In genomic region chr12:40028296-40028695, GRCh38 we compare ENCODE assay signal across 19 cellular contexts.
DNase-seq lines count a peak whose midpoint lies in the region; ATAC-seq, FAIRE-seq and TF ChIP-seq lines count a peak whose summit lies in the region.
"Had no signal": no experiment of that assay in that cellular context is flagged by ENCODE, and none has a peak within 500 bp of the region (broad histone marks: within the 10 kb centered on the region; RNA-seq: fewer than 3 reads in every experiment).

No MANE protein-coding gene starts in this region.

- TF ChIP-seq EP300 in SK-N-SH (IDR thresholded peaks at IDR 0.05; ENCODE audit: borderline replicate concordance in 1 of 2, low read depth in 1 of 2, low read length in 1 of 2), result no peak

- no peaks in the 10 kb centered on the region for H3K9me2 ChIP-seq in SK-N-SH

- H3K79me2 ChIP-seq in mammary epithelial cell (ENCODE audit: insufficient read depth, low read length) (no peaks in the 10 kb centered on the region), keratinocyte (ENCODE audit: control insufficient read depth, insufficient read depth, low read length) (no peaks in the 10 kb centered on the region), SK-N-SH (ENCODE audit: insufficient read depth) (no peaks in the 10 kb centered on the region)

- WGBS in mammary epithelial cell (ENCODE audit: low coverage, missing lambda C conversion rate), result 14% methylated on average over 5 of the region's 5 CpGs
- 73% methylated on average over 5 of the region's 5 CpGs for WGBS in SK-N-SH (ENCODE audit: low lambda C conversion rate)

- H3K27ac Mint-ChIP-seq in natural killer cell, result no peak overlapping the region
- H3K27ac Mint-ChIP-seq: CD4-positive, alpha-beta T cell had no signal

- dilution Hi-C loops in mammary epithelial cell (cut with HindIII; ENCODE audit: low sequenced_read_pairs), result no loop called here
- dilution Hi-C loops in keratinocyte (cut with MboI; ENCODE audit: extremely low pct_ligation_motif_present, low sequenced_read_pairs), result no loop called here

- H3K4me3 ChIP-seq in mammary epithelial cell (replicated peaks in 1 of 3; ENCODE audit: insufficient read depth in 1 of 3, low read depth in 2 of 3, low read length in 3 of 3) (no peak overlapping the region), keratinocyte (ENCODE audit: control insufficient read depth in 2 of 3, extremely low read depth in 1 of 3, insufficient read depth in 2 of 3, low read depth in 1 of 3, low read length in 3 of 3) (no peak overlapping the region), SK-N-SH (ENCODE audit: low read depth in 2 of 2, low read length in 1 of 2) (no peak overlapping the region)
- H3K4me3 ChIP-seq: A549, GM23248 had no signal

- TF ChIP-seq CTCF in mammary epithelial cell (conservative IDR thresholded peaks at IDR 0.05 in 1 of 2, IDR thresholded peaks at IDR 0.05 in 1 of 2; ENCODE audit: extremely low read depth in 1 of 2, insufficient read depth in 1 of 2, low read depth in 1 of 2, low read length in 2 of 2) (no peak), keratinocyte (optimal IDR thresholded peaks at IDR 0.05 in 1 of 3, IDR thresholded peaks at IDR 0.05 in 1 of 3, conservative IDR thresholded peaks at IDR 0.05 in 1 of 3; ENCODE audit: extremely low read depth in 1 of 3, insufficient read depth in 2 of 3, low read length in 3 of 3) (no peak), natural killer cell (IDR thresholded peaks at IDR 0.05) (no peak), SK-N-SH (IDR thresholded peaks at IDR 0.05) (no peak)

- no peaks in the 10 kb centered on the region for H3K27me3 Mint-ChIP-seq in natural killer cell (ENCODE audit: low read depth in 2 of 2)
- H3K27me3 Mint-ChIP-seq: CD4-positive, alpha-beta T cell had no signal

- no peaks in the 10 kb centered on the region for H3K9me1 ChIP-seq in keratinocyte (ENCODE audit: control insufficient read depth, extremely low read depth, insufficient read depth, low read length)

- H3K36me3 Mint-ChIP-seq in natural killer cell, result no peaks in the 10 kb centered on the region

- H3K9ac ChIP-seq in mammary epithelial cell (ENCODE audit: insufficient read depth, low read length) (no peak overlapping the region), keratinocyte (ENCODE audit: control insufficient read depth, extremely low read depth, insufficient read depth, low read length) (no peak overlapping the region), SK-N-SH (no peak overlapping the region)
- H3K9ac ChIP-seq: GM23248 had no signal

- no peak overlapping the region for H3K4me3 Mint-ChIP-seq in natural killer cell
- H3K4me3 Mint-ChIP-seq: CD4-positive, alpha-beta T cell had no signal

- H3K27me3 ChIP-seq in mammary epithelial cell (ENCODE audit: insufficient read depth, low read length) (no peaks in the 10 kb centered on the region), keratinocyte (ENCODE audit: control insufficient read depth, extremely low read depth, insufficient read depth, low read length) (no peaks in the 10 kb centered on the region), SK-N-SH (ENCODE audit: insufficient read depth) (no peaks in the 10 kb centered on the region)

- ATAC-seq in natural killer cell, result no peak
- ATAC-seq: A549 had no signal

- no TSS peak for BruUV-seq in mammary epithelial cell (replicated peaks; lab: Mats Ljungman, UMichigan)

- H3K36me3 ChIP-seq in mammary epithelial cell (ENCODE audit: insufficient read depth, low read length) (no peaks in the 10 kb centered on the region), keratinocyte (ENCODE audit: control insufficient read depth in 2 of 2, extremely low read depth in 1 of 2, insufficient read depth in 2 of 2, low read length in 2 of 2) (no peaks in the 10 kb centered on the region), SK-N-SH (replicated peaks in 1 of 2; ENCODE audit: control insufficient read depth in 1 of 2, insufficient read depth in 2 of 2, low read length in 1 of 2) (no peaks in the 10 kb centered on the region)

- peak; percentile 17 for DNase-seq in NCI-H1105 treated with DMSO at 0.1 percent for 48 hours (lab: John Stamatoyannopoulos, UW)
- no peak for DNase-seq in NCI-H1105 (lab: John Stamatoyannopoulos, UW)
- no peak for DNase-seq in GM19239 (ENCODE audit: insufficient read length, low spot score)
- DNase-seq in mammary epithelial cell, result peak; percentile 36
- peak; percentile 7 for DNase-seq in keratinocyte (ENCODE audit: low read depth, low spot score)
- no peak for DNase-seq in natural killer cell
- DNase-seq in SK-N-SH, result no peak
- DNase-seq: AML-193; Caco-2; CD4-positive, alpha-beta T cell; DMS79; GDM1; GM23248; HCEC 1CT had no signal

- H3K9me3 ChIP-seq in mammary epithelial cell (replicated peaks; ENCODE audit: insufficient read depth, low read length) (no peaks in the 10 kb centered on the region), keratinocyte (ENCODE audit: control insufficient read depth, low read depth, low read length) (no peaks in the 10 kb centered on the region), SK-N-SH (no peaks in the 10 kb centered on the region)
- H3K9me3 ChIP-seq: A549, Caco-2 had no signal

- peak overlapping the region; percentile 17 for H3K4me2 ChIP-seq in mammary epithelial cell (ENCODE audit: insufficient read depth, low read depth, low read length)
- H3K4me2 ChIP-seq in keratinocyte (ENCODE audit: control insufficient read depth, extremely low read depth, insufficient read depth, low read depth, low read length), result peak overlapping the region; percentile 28
- H3K4me2 ChIP-seq in SK-N-SH, result no peak overlapping the region
- H3K4me2 ChIP-seq: A549 had no signal

- no peaks in the 10 kb centered on the region for H3F3A ChIP-seq in SK-N-SH (replicated peaks; ENCODE audit: insufficient read depth)

- H3K4me1 Mint-ChIP-seq in natural killer cell, result peaks cover 29 to 33% of the 10 kb centered on the region in 2 donors

- H3K9me3 Mint-ChIP-seq in natural killer cell, result no peaks in the 10 kb centered on the region
- H3K9me3 Mint-ChIP-seq: CD4-positive, alpha-beta T cell had no signal

- in situ Hi-C loops in mammary epithelial cell (cut with MboI; ENCODE audit: low sequenced_read_pairs in 2 of 2), result no loop called here

- TF ChIP-seq RAD21 in SK-N-SH (IDR thresholded peaks at IDR 0.05; ENCODE audit: low read length), result no peak

- H3K4me1 ChIP-seq in mammary epithelial cell (ENCODE audit: insufficient read depth, low read length) (no peaks in the 10 kb centered on the region), keratinocyte (ENCODE audit: control insufficient read depth, extremely low read depth, insufficient read depth, low read length) (peaks cover 5% of the 10 kb centered on the region), SK-N-SH (ENCODE audit: control insufficient read depth in 1 of 2, insufficient read depth in 2 of 2, low read depth in 1 of 2, low read length in 1 of 2) (no peaks in the 10 kb centered on the region; a peak in 2 of 4 replicates)
- H3K4me1 ChIP-seq: Caco-2 had no signal

- H4K20me1 ChIP-seq in mammary epithelial cell (ENCODE audit: insufficient read depth, low read length) (no peaks in the 10 kb centered on the region), keratinocyte (ENCODE audit: control insufficient read depth, extremely low read depth, insufficient read depth, low read length) (no peaks in the 10 kb centered on the region), SK-N-SH (ENCODE audit: insufficient read depth) (no peaks in the 10 kb centered on the region)

- FAIRE-seq in GM19239 (lab: Jason Lieb, UNC), result peak; percentile 23
- no peak for FAIRE-seq in keratinocyte (lab: Jason Lieb, UNC)
- FAIRE-seq: A549, D721Med, H54 had no signal

- no peak overlapping the region for H3K27ac ChIP-seq in mammary epithelial cell (ENCODE audit: insufficient read depth, low read depth, low read length)
- no peak overlapping the region for H3K27ac ChIP-seq in keratinocyte (ENCODE audit: control insufficient read depth, insufficient read depth, low read length)
- no peak overlapping the region for H3K27ac ChIP-seq in SK-N-SH (ENCODE audit: low read depth in 2 of 2, low read length in 1 of 2)
- H3K27ac ChIP-seq: 22Rv1, A549, C4-2B, GM23248 had no signal

- intact Hi-C loops in mammary epithelial cell (cut with micrococcal nuclease) (no loop called here), natural killer cell (cut with micrococcal nuclease) (no loop called here)

- peak overlapping the region; percentile 36 for H2AFZ ChIP-seq in mammary epithelial cell (ENCODE audit: low read depth, low read length)
- no peak overlapping the region for H2AFZ ChIP-seq in keratinocyte (ENCODE audit: control insufficient read depth, low read length)
- H2AFZ ChIP-seq in SK-N-SH (ENCODE audit: low read depth), result no peak overlapping the region
- H2AFZ ChIP-seq: GM23248 had no signal

- CTCF ChIA-PET in mammary epithelial cell (lab: Charles Lee; ENCODE audit: low non-redundant PET) (no interaction called here), SK-N-SH (lab: Yijun Ruan, JAX) (interaction anchor here (1.3 to 1.7 kb wide), 2 partner anchors 22 to 37 kb away, joined by 3 read pairs; no protein-coding TSS in a partner anchor)

- POLR2A ChIA-PET in SK-N-SH (lab: Yijun Ruan, JAX), result no interaction called here

TF ChIP-seq in SK-N-SH, 30 proteins besides CTCF, POLR2A, EP300 and RAD21 (continues in another document):
- TF ChIP-seq NFIC (IDR thresholded peaks at IDR 0.05; ENCODE audit: borderline replicate concordance) (no peak), FOXJ3 (CRISPR knock-in tag; IDR thresholded peaks at IDR 0.05) (no peak), MXI1 (IDR thresholded peaks at IDR 0.05; ENCODE audit: low read depth, low read length) (no peak), MEF2A (IDR thresholded peaks at IDR 0.05; ENCODE audit: borderline replicate concordance, low read depth) (no peak), JUND (IDR thresholded peaks at IDR 0.05) (no peak), RFX5 (IDR thresholded peaks at IDR 0.05; ENCODE audit: low read length) (no peak), TCF12 (IDR thresholded peaks at IDR 0.05) (no peak), GABPA (IDR thresholded peaks at IDR 0.05; ENCODE audit: low read depth) (no peak), USF1 (IDR thresholded peaks at IDR 0.05; ENCODE audit: borderline replicate concordance, low read depth) (no peak), TAF1 (IDR thresholded peaks at IDR 0.05; ENCODE audit: borderline replicate concordance, low read depth, low read length) (no peak), RXRA (IDR thresholded peaks at IDR 0.05; ENCODE audit: borderline replicate concordance, low read depth) (no peak)

Comparison
In these comparisons a context has a peak if more than half of its experiments do, and no peak if none do; other contexts are left out.
1. DNase-seq: peak in NCI-H1105 treated with DMSO at 0.1 percent for 48 hours (single experiment), mammary epithelial cell (single experiment) and keratinocyte (single experiment); none in NCI-H1105 (single experiment), GM19239 (single experiment), natural killer cell (single experiment) and SK-N-SH (single experiment).